In the genomic region with DNA sequence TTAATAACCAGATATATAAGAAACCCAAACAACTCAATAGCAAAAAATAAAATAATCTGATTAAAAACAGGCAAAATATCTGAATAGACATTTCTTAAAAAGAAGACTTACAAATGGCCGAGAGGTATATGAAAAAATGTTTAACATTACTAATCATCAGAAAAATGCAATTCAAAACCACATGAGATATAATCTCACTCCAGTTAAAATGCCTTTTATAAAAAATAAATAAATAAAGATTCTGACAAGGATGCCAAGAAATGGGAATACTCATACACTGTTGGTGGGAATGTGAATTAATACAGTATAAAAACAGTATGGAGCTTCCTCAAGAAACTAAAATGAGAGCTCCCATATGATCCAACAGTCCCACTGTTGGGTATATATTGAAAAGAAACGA, we compare ENCODE assay signal across 2 cellular contexts.
TF ChIP-seq lines count a peak whose summit lies in the region.

No MANE protein-coding gene starts in this region.

TF ChIP-seq in IMR-90, 13 proteins besides CTCF, POLR2A, EP300 and RAD21:
- TF ChIP-seq CEBPB (IDR thresholded peaks at IDR 0.05; ENCODE audit: low read depth, low read length) = no peak
- TF ChIP-seq RCOR1 (IDR thresholded peaks at IDR 0.05; ENCODE audit: insufficient replicate concordance, low read length) = no peak
- no peak for TF ChIP-seq MXI1 (IDR thresholded peaks at IDR 0.05; ENCODE audit: borderline replicate concordance, low read depth, low read length)
- TF ChIP-seq BHLHE40 (IDR thresholded peaks at IDR 0.05; ENCODE audit: low read depth, low read length) = no peak
- no peak for TF ChIP-seq NFE2L2 (IDR thresholded peaks at IDR 0.05; ENCODE audit: low read depth, low read length)
- TF ChIP-seq SMC3 (IDR thresholded peaks at IDR 0.05; ENCODE audit: low read depth, low read length) = no peak
- TF ChIP-seq MAZ (IDR thresholded peaks at IDR 0.05; ENCODE audit: borderline replicate concordance, low read depth, low read length) = no peak
- no peak for TF ChIP-seq MAFK (IDR thresholded peaks at IDR 0.05; ENCODE audit: low read depth, low read length)
- TF ChIP-seq, protein P1, sequence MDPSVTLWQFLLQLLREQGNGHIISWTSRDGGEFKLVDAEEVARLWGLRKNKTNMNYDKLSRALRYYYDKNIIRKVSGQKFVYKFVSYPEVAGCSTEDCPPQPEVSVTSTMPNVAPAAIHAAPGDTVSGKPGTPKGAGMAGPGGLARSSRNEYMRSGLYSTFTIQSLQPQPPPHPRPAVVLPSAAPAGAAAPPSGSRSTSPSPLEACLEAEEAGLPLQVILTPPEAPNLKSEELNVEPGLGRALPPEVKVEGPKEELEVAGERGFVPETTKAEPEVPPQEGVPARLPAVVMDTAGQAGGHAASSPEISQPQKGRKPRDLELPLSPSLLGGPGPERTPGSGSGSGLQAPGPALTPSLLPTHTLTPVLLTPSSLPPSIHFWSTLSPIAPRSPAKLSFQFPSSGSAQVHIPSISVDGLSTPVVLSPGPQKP (IDR thresholded peaks at IDR 0.05; ENCODE audit: borderline replicate concordance, low read depth, low read length) = no peak
- TF ChIP-seq CHD1 (IDR thresholded peaks at IDR 0.05; ENCODE audit: low read depth, low read length) = no peak
- no peak for TF ChIP-seq FOS (IDR thresholded peaks at IDR 0.05; ENCODE audit: low read depth, low read length)
- TF ChIP-seq RFX5 (IDR thresholded peaks at IDR 0.05; ENCODE audit: low read depth, low read length) = no peak
- TF ChIP-seq, protein P2, sequence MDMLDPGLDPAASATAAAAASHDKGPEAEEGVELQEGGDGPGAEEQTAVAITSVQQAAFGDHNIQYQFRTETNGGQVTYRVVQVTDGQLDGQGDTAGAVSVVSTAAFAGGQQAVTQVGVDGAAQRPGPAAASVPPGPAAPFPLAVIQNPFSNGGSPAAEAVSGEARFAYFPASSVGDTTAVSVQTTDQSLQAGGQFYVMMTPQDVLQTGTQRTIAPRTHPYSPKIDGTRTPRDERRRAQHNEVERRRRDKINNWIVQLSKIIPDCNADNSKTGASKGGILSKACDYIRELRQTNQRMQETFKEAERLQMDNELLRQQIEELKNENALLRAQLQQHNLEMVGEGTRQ (IDR thresholded peaks at IDR 0.05; ENCODE audit: low read depth, low read length) = no peak

TF ChIP-seq in SK-N-SH, 30 proteins besides CTCF, POLR2A, EP300 and RAD21:
- TF ChIP-seq NFIC (IDR thresholded peaks at IDR 0.05; ENCODE audit: borderline replicate concordance) (peak; percentile 37; the same call in 1 of the 2 replicates), RCOR1 (IDR thresholded peaks at IDR 0.05; ENCODE audit: low read length) (no peak)
